ENCODE assay signal across 23 cellular contexts in the genomic region with DNA sequence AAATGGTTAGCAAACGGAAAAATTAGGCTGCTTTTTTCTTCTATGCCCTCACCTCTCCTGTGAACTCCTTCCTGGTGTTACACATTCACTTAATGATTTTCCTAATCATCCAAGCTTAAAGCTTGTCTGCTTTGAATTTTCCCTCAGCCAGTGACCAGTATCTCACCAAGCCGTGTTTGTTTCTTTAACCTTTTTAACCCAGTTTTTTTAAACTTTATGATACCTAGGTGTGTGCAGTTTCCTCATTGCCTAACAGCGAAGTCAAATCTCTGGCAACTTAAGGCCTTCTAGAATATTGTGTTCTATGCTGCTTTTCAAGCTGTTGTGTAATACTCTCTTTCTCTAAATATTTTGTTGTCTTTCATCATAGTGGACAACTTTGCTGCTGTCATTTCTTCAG.
"Had no signal": no experiment of that assay in that cellular context is flagged by ENCODE, and none has a peak within 500 bp of the region (broad histone marks: within the 10 kb centered on the region; RNA-seq: fewer than 3 reads in every experiment).

No MANE protein-coding gene starts in this region.

- H3K27me3 Mint-ChIP-seq: activated CD4-positive, alpha-beta memory T cell treated with anti-CD3 and anti-CD28 coated beads, Interleukin-2, amount 10 ng/mL, durations not matched to agents 7 days and 5 days; activated CD4-positive, alpha-beta T cell treated with anti-CD3 and anti-CD28 coated beads, Interleukin-2, amount 10 ng/mL, durations not matched to agents 7 days and 5 days; activated naive CD8-positive, alpha-beta T cell treated with anti-CD3 and anti-CD28 coated beads, Interleukin-2, amount 50 U/mL, for 24 hours; T-cell had no signal

- H3K4me3 Mint-ChIP-seq: activated CD4-positive, alpha-beta memory T cell treated with anti-CD3 and anti-CD28 coated beads, Interleukin-2, amount 10 ng/mL, durations not matched to agents 7 days and 5 days; activated CD4-positive, alpha-beta T cell treated with anti-CD3 and anti-CD28 coated beads, Interleukin-2, amount 10 ng/mL, durations not matched to agents 7 days and 5 days; activated naive CD8-positive, alpha-beta T cell treated with anti-CD3 and anti-CD28 coated beads, Interleukin-2, amount 50 U/mL, for 24 hours; T-cell had no signal

- H3K27me3 ChIP-seq: brain microvascular endothelial cell, cardiac muscle cell had no signal

- H3K4me3 ChIP-seq: cardiac muscle cell, SK-N-MC had no signal

- H3K9me3 Mint-ChIP-seq: activated CD4-positive, alpha-beta memory T cell treated with anti-CD3 and anti-CD28 coated beads, Interleukin-2, amount 10 ng/mL, durations not matched to agents 7 days and 5 days; activated CD4-positive, alpha-beta T cell treated with anti-CD3 and anti-CD28 coated beads, Interleukin-2, amount 10 ng/mL, durations not matched to agents 7 days and 5 days; activated naive CD4-positive, alpha-beta T cell treated with anti-CD3 and anti-CD28 coated beads, Interleukin-2, amount 50 U/mL, for 72 hours; activated naive CD8-positive, alpha-beta T cell treated with anti-CD3 and anti-CD28 coated beads, Interleukin-2, amount 50 U/mL, for 24 hours; T-cell had no signal

- ATAC-seq: activated naive CD8-positive, alpha-beta T cell treated with anti-CD3 and anti-CD28 coated beads, Interleukin-2, amount 50 U/mL, for 24 hours; Right ventricle myocardium inferior; T-cell had no signal

- H3K27ac Mint-ChIP-seq: activated CD4-positive, alpha-beta T cell treated with anti-CD3 and anti-CD28 coated beads, Interleukin-2, amount 10 ng/mL, durations not matched to agents 7 days and 5 days; activated naive CD4-positive, alpha-beta T cell treated with anti-CD3 and anti-CD28 coated beads, Interleukin-2, amount 50 U/mL, for 72 hours; activated naive CD8-positive, alpha-beta T cell treated with anti-CD3 and anti-CD28 coated beads, Interleukin-2, amount 50 U/mL, for 24 hours; T-cell had no signal

- DNase-seq: activated CD4-positive, alpha-beta memory T cell treated with anti-CD3 and anti-CD28 coated beads, Interleukin-2, amount 10 ng/mL, durations not matched to agents 7 days and 5 days; activated CD4-positive, alpha-beta T cell treated with anti-CD3 and anti-CD28 coated beads, Interleukin-2, amount 10 ng/mL, durations not matched to agents 7 days and 5 days; activated CD4-positive, CD25-positive, alpha-beta regulatory T cell; activated naive CD4-positive, alpha-beta T cell; activated naive CD8-positive, alpha-beta T cell treated with anti-CD3 and anti-CD28 coated beads, Interleukin-2, amount 50 U/mL, for 24 hours; brain microvascular endothelial cell; KG1; NCI-H1092; NCI-H1417; NCI-H1930; NCI-H2107; NCI-H2171 treated with DMSO at 0.1 percent for 48 hours; NCI-H226; NCI-H526; NCI-H774; RPMI8226; T-cell; T-helper 2 cell; T1000 had no signal

- H3K4me1 Mint-ChIP-seq: activated CD4-positive, alpha-beta T cell treated with anti-CD3 and anti-CD28 coated beads, Interleukin-2, amount 10 ng/mL, durations not matched to agents 7 days and 5 days; activated naive CD8-positive, alpha-beta T cell treated with anti-CD3 and anti-CD28 coated beads, Interleukin-2, amount 50 U/mL, for 24 hours had no signal
